1 cellular context compared by ENCODE assay signal in the genomic region with DNA sequence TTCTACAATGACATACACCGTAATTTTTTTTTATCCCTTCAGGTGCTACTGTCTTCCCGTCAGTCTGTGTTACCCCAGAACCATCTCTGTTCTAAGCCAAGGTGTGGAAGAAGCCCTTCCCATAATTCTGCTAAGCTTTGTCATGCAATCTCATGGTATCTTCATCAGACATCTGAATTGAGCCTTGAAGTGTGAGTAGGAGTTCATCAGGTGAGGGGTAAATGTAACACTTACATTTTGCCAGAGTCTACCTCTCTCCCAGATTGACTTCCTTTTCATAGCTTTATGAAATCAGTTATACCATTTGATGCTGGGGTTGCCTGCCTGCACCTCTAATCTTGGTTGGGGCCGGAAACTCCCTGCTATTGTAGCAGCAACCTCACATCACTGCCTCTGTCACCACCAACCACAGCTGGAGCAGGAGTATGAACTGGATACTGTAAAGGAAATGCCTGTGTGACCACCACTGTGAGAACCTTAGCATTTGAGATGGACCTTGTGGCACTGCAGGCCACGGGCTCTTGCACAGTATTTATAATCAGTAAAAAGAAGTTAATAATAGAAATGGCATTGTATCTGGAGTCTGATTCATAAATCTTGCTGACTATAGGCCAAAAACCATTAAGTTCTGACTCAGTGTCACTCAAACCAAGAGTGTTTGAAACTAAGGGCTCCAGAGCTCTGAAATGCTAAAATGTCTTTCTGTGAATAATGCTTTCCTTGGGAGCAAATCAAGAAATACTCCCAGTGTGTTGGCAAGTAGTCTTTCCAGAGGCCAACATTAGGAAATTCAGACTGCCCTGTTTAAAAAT.
TF ChIP-seq lines count a peak whose summit lies in the region.

No MANE protein-coding gene starts in this region.

TF ChIP-seq in IMR-90, 13 proteins besides CTCF, POLR2A, EP300 and RAD21:
- TF ChIP-seq CHD1 (IDR thresholded peaks at IDR 0.05; ENCODE audit: low read depth, low read length) (no peak), BHLHE40 (IDR thresholded peaks at IDR 0.05; ENCODE audit: low read depth, low read length) (peak; percentile 18; the same call in 1 of the 2 replicates), CEBPB (IDR thresholded peaks at IDR 0.05; ENCODE audit: low read depth, low read length) (no peak; the same call in 1 of the 2 replicates), NFE2L2 (IDR thresholded peaks at IDR 0.05; ENCODE audit: low read depth, low read length) (no peak), MAFK (IDR thresholded peaks at IDR 0.05; ENCODE audit: low read depth, low read length) (peak; percentile 84), FOS (IDR thresholded peaks at IDR 0.05; ENCODE audit: low read depth, low read length) (0 out of 2 replicates have a peak, but pooled peaks have one; percentile 9), MAZ (IDR thresholded peaks at IDR 0.05; ENCODE audit: borderline replicate concordance, low read depth, low read length) (no peak), RFX5 (IDR thresholded peaks at IDR 0.05; ENCODE audit: low read depth, low read length) (no peak), SMC3 (IDR thresholded peaks at IDR 0.05; ENCODE audit: low read depth, low read length) (no peak), RCOR1 (IDR thresholded peaks at IDR 0.05; ENCODE audit: insufficient replicate concordance, low read length) (no peak), MXI1 (IDR thresholded peaks at IDR 0.05; ENCODE audit: borderline replicate concordance, low read depth, low read length) (no peak)
- TF ChIP-seq, protein P1, sequence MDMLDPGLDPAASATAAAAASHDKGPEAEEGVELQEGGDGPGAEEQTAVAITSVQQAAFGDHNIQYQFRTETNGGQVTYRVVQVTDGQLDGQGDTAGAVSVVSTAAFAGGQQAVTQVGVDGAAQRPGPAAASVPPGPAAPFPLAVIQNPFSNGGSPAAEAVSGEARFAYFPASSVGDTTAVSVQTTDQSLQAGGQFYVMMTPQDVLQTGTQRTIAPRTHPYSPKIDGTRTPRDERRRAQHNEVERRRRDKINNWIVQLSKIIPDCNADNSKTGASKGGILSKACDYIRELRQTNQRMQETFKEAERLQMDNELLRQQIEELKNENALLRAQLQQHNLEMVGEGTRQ (IDR thresholded peaks at IDR 0.05; ENCODE audit: low read depth, low read length) = no peak
- TF ChIP-seq, protein P2, sequence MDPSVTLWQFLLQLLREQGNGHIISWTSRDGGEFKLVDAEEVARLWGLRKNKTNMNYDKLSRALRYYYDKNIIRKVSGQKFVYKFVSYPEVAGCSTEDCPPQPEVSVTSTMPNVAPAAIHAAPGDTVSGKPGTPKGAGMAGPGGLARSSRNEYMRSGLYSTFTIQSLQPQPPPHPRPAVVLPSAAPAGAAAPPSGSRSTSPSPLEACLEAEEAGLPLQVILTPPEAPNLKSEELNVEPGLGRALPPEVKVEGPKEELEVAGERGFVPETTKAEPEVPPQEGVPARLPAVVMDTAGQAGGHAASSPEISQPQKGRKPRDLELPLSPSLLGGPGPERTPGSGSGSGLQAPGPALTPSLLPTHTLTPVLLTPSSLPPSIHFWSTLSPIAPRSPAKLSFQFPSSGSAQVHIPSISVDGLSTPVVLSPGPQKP (IDR thresholded peaks at IDR 0.05; ENCODE audit: borderline replicate concordance, low read depth, low read length) = no peak
